ENCODE assay signal across 12 cellular contexts in genomic region chr9:110180386-110180712, GRCh38.
DNase-seq lines count a peak whose midpoint lies in the region; ATAC-seq lines count a peak whose summit lies in the region.
"Had no signal": no experiment of that assay in that cellular context is flagged by ENCODE, and none has a peak within 500 bp of the region (broad histone marks: within the 10 kb centered on the region; RNA-seq: fewer than 3 reads in every experiment).

No MANE protein-coding gene starts in this region.

- peak; percentile 21 for DNase-seq in AG20443 (ENCODE audit: low spot score)
- DNase-seq in GM04504 (ENCODE audit: low read depth): peak; percentile 45
- DNase-seq in MV-4-11 (lab: John Stamatoyannopoulos, UW): peak; percentile 28
- peak; percentile 72 for DNase-seq in fibroblast of gingiva (ENCODE audit: low read depth)
- no peak for DNase-seq in NCI-H2171 (lab: John Stamatoyannopoulos, UW)
- DNase-seq: NCI-H1048, NCI-H1694, NCI-H2107, NCI-H345, SJCRH30 had no signal

- ATAC-seq in HG02588 (IDR thresholded peaks at IDR 0.05; ENCODE audit: unreplicated experiment) (no peak), HG02938 (IDR thresholded peaks at IDR 0.05; ENCODE audit: unreplicated experiment) (no peak)
